20 cellular contexts compared by ENCODE assay signal in genomic region chr2:152720794-152721193, GRCh38. TPM values are rescaled to one million over a fixed set of nuclear protein-coding genes. Genes with fewer than 3 reads are reported as not detected.
DNase-seq lines count a peak whose midpoint lies in the region; ATAC-seq, FAIRE-seq and TF ChIP-seq lines count a peak whose summit lies in the region.
"Had no signal": no experiment of that assay in that cellular context is flagged by ENCODE, and none has a peak within 500 bp of the region (broad histone marks: within the 10 kb centered on the region; RNA-seq: fewer than 3 reads in every experiment).

No MANE protein-coding gene starts in this region.

- H3K36me3 Mint-ChIP-seq in WTC11, result peaks cover 30% of the 10 kb centered on the region

- no peaks in the 10 kb centered on the region for H3K9me3 ChIP-seq in BLaER1 treated with 17β-estradiol and CSF1 and Interleukin-3, amounts not matched to agents 10 nM and 100 nM (replicated peaks in 1 of 11)
- H3K9me3 ChIP-seq in DOHH2 (ENCODE audit: control insufficient read depth, insufficient read depth, low read length), result no peaks in the 10 kb centered on the region
- H3K9me3 ChIP-seq: body of pancreas, gastrocnemius medialis, left ventricle myocardium inferior had no signal

- no peaks in the 10 kb centered on the region for H3F3A ChIP-seq in DOHH2 (ENCODE audit: control insufficient read depth, insufficient read depth)

- DNase-seq in WTC11 (ENCODE audit: low spot score) (no peak), left kidney (ENCODE audit: low read depth, low spot score) (peak; percentile 39), HCEC 1CT (no peak), HTR-8/SVneo (ENCODE audit: insufficient read length, low spot score) (no peak), GM13977 (ENCODE audit: low spot score) (no peak)
- no peak for DNase-seq in activated naive CD4-positive, alpha-beta T cell (lab: John Stamatoyannopoulos, UW)
- DNase-seq: activated B cell treated with CpG ODN at 0.5 μM for 24 hours, body of pancreas, cortex of kidney, gastrocnemius medialis, GOT3, Kasumi-1, left ventricle myocardium inferior, NCI-H2171, NCI-H774 had no signal

- peak overlapping the region; percentile 75 to 94 (median 85); a peak in 21 of 22 replicates for H3K4me2 ChIP-seq in BLaER1 treated with 17β-estradiol and CSF1 and Interleukin-3, amounts not matched to agents 10 nM and 100 nM
- H3K4me2 ChIP-seq in DOHH2 (ENCODE audit: low read length), result peak overlapping the region; percentile 77

- FAIRE-seq in HTR-8/SVneo (lab: Jason Lieb, UNC), result no peak
- FAIRE-seq: GM18507 had no signal

- ATAC-seq in WTC11, result no peak
- ATAC-seq: body of pancreas, gastrocnemius medialis had no signal

- H3K27me3 Mint-ChIP-seq in WTC11 (ENCODE audit: low read depth), result no peaks in the 10 kb centered on the region
- H3K27me3 Mint-ChIP-seq: activated B cell treated with CpG ODN at 0.5 μM for 24 hours; activated naive CD4-positive, alpha-beta T cell treated with anti-CD3 and anti-CD28 coated beads, Interleukin-2, amount 50 U/mL, for 24 hours; B cell had no signal

- peaks cover 24% of the 10 kb centered on the region for H3K4me1 Mint-ChIP-seq in WTC11

- no peak overlapping the region for H3K27ac ChIP-seq in BLaER1 treated with 17β-estradiol and CSF1 and Interleukin-3, amounts not matched to agents 10 nM and 100 nM
- no peak overlapping the region for H3K27ac ChIP-seq in DOHH2 (ENCODE audit: low read depth, low read length)
- H3K27ac ChIP-seq: body of pancreas, gastrocnemius medialis, left ventricle myocardium inferior had no signal

- POLR2A ChIA-PET in WTC11 (lab: Charles Lee), result no interaction called here

- H3K4me3 ChIP-seq in BLaER1 treated with 17β-estradiol and CSF1 and Interleukin-3, amounts not matched to agents 10 nM and 100 nM, result no peak overlapping the region
- peak overlapping the region; percentile 97 for H3K4me3 ChIP-seq in DOHH2 (ENCODE audit: low read length)
- H3K4me3 ChIP-seq: body of pancreas, gastrocnemius medialis had no signal

- H3K79me2 ChIP-seq in DOHH2 (ENCODE audit: control insufficient read depth, low read length), result peaks cover 88% of the 10 kb centered on the region

- CTCF ChIA-PET in WTC11 (lab: Charles Lee), result no interaction called here

- no peaks in the 10 kb centered on the region for H3K9me3 Mint-ChIP-seq in WTC11
- H3K9me3 Mint-ChIP-seq: activated B cell treated with CpG ODN at 0.5 μM for 24 hours; activated naive CD4-positive, alpha-beta T cell treated with anti-CD3 and anti-CD28 coated beads, Interleukin-2, amount 50 U/mL, for 24 hours had no signal

- in situ Hi-C loops in GM13977 (cut with MboI; ENCODE audit: low pct_unique_long_range_greater_than_20kb, low sequenced_read_pairs, unreplicated experiment), result no loop called here

- TF ChIP-seq CTCF in DOHH2 (IDR thresholded peaks at IDR 0.05; ENCODE audit: low read depth, low read length, poor library complexity, severe bottlenecking), result no peak
- no peak for TF ChIP-seq CTCF in WTC11 (IDR thresholded peaks at IDR 0.05)
- no peak for TF ChIP-seq CTCF in GM13977 (IDR thresholded peaks at IDR 0.05; ENCODE audit: extremely low read depth, insufficient read depth, missing control alignments)

- H3K27me3 ChIP-seq in BLaER1 treated with 17β-estradiol and CSF1 and Interleukin-3, amounts not matched to agents 10 nM and 100 nM, result no peaks in the 10 kb centered on the region
- no peaks in the 10 kb centered on the region for H3K27me3 ChIP-seq in DOHH2 (ENCODE audit: control insufficient read depth, low read length)
- H3K27me3 ChIP-seq: body of pancreas, gastrocnemius medialis had no signal

- H3K27ac Mint-ChIP-seq in WTC11, result peak overlapping the region; percentile 23; the same call in 1 of the 2 replicates
- H3K27ac Mint-ChIP-seq: activated B cell treated with CpG ODN at 0.5 μM for 24 hours; activated naive CD4-positive, alpha-beta T cell treated with anti-CD3 and anti-CD28 coated beads, Interleukin-2, amount 50 U/mL, for 24 hours; B cell had no signal

- H3K9me2 ChIP-seq in DOHH2 (replicated peaks; ENCODE audit: control insufficient read depth, low read length), result no peaks in the 10 kb centered on the region

- peaks cover 5 to 34% (median 12%) of the 10 kb centered on the region in 11 experiments; a peak in 15 of 22 replicates for H4K20me1 ChIP-seq in BLaER1 treated with 17β-estradiol and CSF1 and Interleukin-3, amounts not matched to agents 10 nM and 100 nM
- peaks cover 19% of the 10 kb centered on the region; the same call in 1 of the 2 replicates for H4K20me1 ChIP-seq in DOHH2 (ENCODE audit: control insufficient read depth, insufficient read depth, low read depth, low read length)

- H3K4me1 ChIP-seq in BLaER1 treated with 17β-estradiol and CSF1 and Interleukin-3, amounts not matched to agents 10 nM and 100 nM, result peaks cover 17 to 29% (median 23%) of the 10 kb centered on the region in 10 experiments
- peaks cover 27% of the 10 kb centered on the region for H3K4me1 ChIP-seq in DOHH2 (ENCODE audit: control insufficient read depth, low read length)

- peaks cover 14 to 52% (median 29%) of the 10 kb centered on the region in 11 experiments; a peak in 20 of 22 replicates for H3K36me3 ChIP-seq in BLaER1 treated with 17β-estradiol and CSF1 and Interleukin-3, amounts not matched to agents 10 nM and 100 nM
- peaks cover 82% of the 10 kb centered on the region for H3K36me3 ChIP-seq in DOHH2 (ENCODE audit: control insufficient read depth, low read length)
- H3K36me3 ChIP-seq: gastrocnemius medialis had no signal

- H3K9ac ChIP-seq in BLaER1 treated with 17β-estradiol and CSF1 and Interleukin-3, amounts not matched to agents 10 nM and 100 nM, result no peak overlapping the region

- H3K4me3 Mint-ChIP-seq in WTC11, result peak overlapping the region; percentile 97

TF ChIP-seq in WTC11, 78 proteins besides CTCF, POLR2A, EP300 and RAD21:
- TF ChIP-seq TEAD1 (CRISPR knock-in tag; IDR thresholded peaks at IDR 0.05) (no peak), ZNF121 (CRISPR knock-in tag; IDR thresholded peaks at IDR 0.05) (peak; percentile 75; the same call in 1 of the 2 replicates)

RNA-seq across cellular contexts. Expression of gene ARL6IP6, which starts 2.4 kb away (rescaled TPM):
- 40.4 to 46.6 TPM (median 42.5 TPM) in 3 replicates for total RNA-seq in WTC11 (2021)

RNA-seq across cellular contexts. Expression of gene PRPF40A, which starts 3.5 kb away (rescaled TPM):
- total RNA-seq in WTC11 (2021), result 171 to 189 TPM (median 176 TPM) in 3 replicates
